Comparison of ENCODE assay signal across 23 cellular contexts in the genomic region with DNA sequence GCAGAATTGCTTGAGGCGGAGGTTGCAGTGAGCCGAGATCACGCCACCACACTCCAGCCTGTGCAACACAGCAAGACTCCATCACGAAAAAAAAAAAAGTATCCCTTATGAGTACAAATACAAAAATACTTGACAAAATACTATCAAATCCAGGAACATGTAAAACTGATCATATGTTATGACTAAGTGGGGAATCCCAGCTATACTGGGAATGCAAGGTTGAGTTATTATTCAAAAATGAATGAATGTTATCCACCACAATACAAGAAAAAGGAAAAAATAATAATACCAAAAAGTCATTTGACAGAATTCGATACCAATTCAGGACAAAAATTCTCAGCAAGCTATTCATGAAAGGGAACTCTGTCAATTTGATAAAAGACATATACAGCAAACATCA. TPM values are rescaled to one million over a fixed set of nuclear protein-coding genes. Genes with fewer than 3 reads are reported as not detected.
A peak's percentile ranks its signal among the peaks of the same experiment; 100 is the strongest.
DNase-seq lines count a peak whose midpoint lies in the region; ATAC-seq and TF ChIP-seq lines count a peak whose summit lies in the region.
"Had no signal": no experiment of that assay in that cellular context is flagged by ENCODE, and none has a peak within 500 bp of the region (broad histone marks: within the 10 kb centered on the region; RNA-seq: fewer than 3 reads in every experiment).

No MANE protein-coding gene starts in this region.

- no peaks in the 10 kb centered on the region for H3K27me3 ChIP-seq in adipocyte (replicated peaks; ENCODE audit: control insufficient read depth, insufficient read depth, low read length)
- H3K27me3 ChIP-seq: esophagus squamous epithelium, thyroid gland had no signal

- POLR2A ChIA-PET in AG04449 (lab: Yijun Ruan, JAX) = interaction anchor here (0.7 to 0.8 kb wide), 2 partner anchors 8 to 26 kb away, joined by 3 to 5 read pairs; no protein-coding TSS in a partner anchor

- H3K36me3 ChIP-seq in adipocyte (ENCODE audit: control insufficient read depth, insufficient read depth, low read length, severe bottlenecking) (no peaks in the 10 kb centered on the region), mucosa of descending colon (ENCODE audit: low read depth) (no peaks in the 10 kb centered on the region)
- H3K36me3 ChIP-seq: esophagus squamous epithelium, left ventricle myocardium inferior, thyroid gland had no signal

- CTCF ChIA-PET in AG04449 (lab: Yijun Ruan, JAX) = no interaction called here

- intact Hi-C loops in mucosa of descending colon (cut with DNase I, micrococcal nuclease) = no loop called here

- DNase-seq in AG04449 (ENCODE audit: low read depth, low spot score) (peak; percentile 46), GM12865 (ENCODE audit: low read depth) (peak; percentile 18), adipocyte (ENCODE audit: low read depth) (peak; percentile 31), hepatic stellate cell (ENCODE audit: low spot score) (peak; percentile 41), mucosa of descending colon (no peak)
- DNase-seq: activated effector memory CD4-positive, alpha-beta T cell treated with Interleukin-2 at 50 U/mL for 16 hours; anterior cingulate cortex; DMS53; effector memory CD8-positive, alpha-beta T cell; esophagus squamous epithelium; head of caudate nucleus; left ventricle myocardium inferior; NCI-H1436 treated with DMSO at 0.1 percent for 48 hours; NCI-H524 treated with DMSO at 0.1 percent for 48 hours; nephron progenitor cell; stimulated activated CD4-positive, alpha-beta T cell treated with anti-CD3 and anti-CD28 coated beads, Interleukin-1b, Interleukin-23, amount 100 ng/mL, for 48 hours; stimulated activated naive CD8-positive, alpha-beta T cell treated with anti-CD3 and anti-CD28 coated beads, Interleukin-15, Interleukin-2, amounts not matched to agents 100 U/mL and 50 U/mL, for 24 hours; SW 1271; thyroid gland had no signal

- H3K9me3 ChIP-seq in adipocyte (ENCODE audit: control insufficient read depth, low read length) (no peaks in the 10 kb centered on the region), mucosa of descending colon (no peaks in the 10 kb centered on the region)
- H3K9me3 ChIP-seq: esophagus squamous epithelium, thyroid gland had no signal

- peaks cover 2% of the 10 kb centered on the region for H3K4me1 ChIP-seq in adipocyte (ENCODE audit: control insufficient read depth, insufficient read depth, low read length)
- no peaks in the 10 kb centered on the region for H3K4me1 ChIP-seq in mucosa of descending colon (ENCODE audit: low read depth)
- H3K4me1 ChIP-seq: esophagus squamous epithelium, left ventricle myocardium inferior, thyroid gland had no signal

- no peak overlapping the region for H3K4me3 ChIP-seq in AG04449 (ENCODE audit: low read depth, low read length)
- no peak overlapping the region for H3K4me3 ChIP-seq in GM12865 (ENCODE audit: low read depth, low read length)
- no peak overlapping the region for H3K4me3 ChIP-seq in adipocyte (ENCODE audit: low read length)
- no peak overlapping the region for H3K4me3 ChIP-seq in mucosa of descending colon
- H3K4me3 ChIP-seq: esophagus squamous epithelium, left ventricle myocardium inferior, thyroid gland had no signal

- ATAC-seq in mucosa of descending colon = no peak
- ATAC-seq in GM18868 (IDR thresholded peaks at IDR 0.05; ENCODE audit: unreplicated experiment) = no peak
- no peak for ATAC-seq in HG03196 (IDR thresholded peaks at IDR 0.05; ENCODE audit: unreplicated experiment)
- ATAC-seq in HG03520 (IDR thresholded peaks at IDR 0.05; ENCODE audit: unreplicated experiment) = no peak
- ATAC-seq: effector memory CD8-positive, alpha-beta T cell; Right ventricle myocardium inferior; stimulated activated naive CD8-positive, alpha-beta T cell treated with anti-CD3 and anti-CD28 coated beads, Interleukin-15, Interleukin-2, amounts not matched to agents 100 U/mL and 50 U/mL, for 24 hours had no signal

- H3K9ac ChIP-seq in adipocyte (ENCODE audit: low read length) = no peak overlapping the region

- no peak for TF ChIP-seq CTCF in AG04449 (IDR thresholded peaks at IDR 0.05; ENCODE audit: insufficient read depth, low read length, missing control alignments)
- TF ChIP-seq CTCF in GM12865 (IDR thresholded peaks at IDR 0.05; ENCODE audit: insufficient read depth, low read depth, low read length, missing control alignments) = no peak
- no peak for TF ChIP-seq CTCF in mucosa of descending colon (IDR thresholded peaks at IDR 0.05)

RNA-seq across cellular contexts. Expression of a gene that starts 32.6 kb away (rescaled TPM):
- total RNA-seq in mucosa of descending colon = 10 to 100 TPM in 1 of 3 donors, 1 to 10 TPM in 2; 6.2 to 11.2 (median 7.4) TPM

RNA-seq across cellular contexts. Expression of a gene that starts 47.2 kb away (rescaled TPM):
- 10 to 100 TPM in 1 of 3 donors, 1 to 10 TPM in 2; 9.5 to 12.4 (median 9.7) TPM for total RNA-seq in mucosa of descending colon

Comparison
In these comparisons a context has a peak if more than half of its experiments do, and no peak if none do; other contexts are left out.
1. DNase-seq: peak in AG04449 (single experiment), GM12865 (single experiment), adipocyte (single experiment) and hepatic stellate cell (single experiment); none in mucosa of descending colon (0 of 3).